ENCODE assay signal across 12 cellular contexts in genomic region chr7:50519350-50519749, GRCh38. TPM values are rescaled to one million over a fixed set of nuclear protein-coding genes. Genes with fewer than 3 reads are reported as not detected.
"Had no signal": no experiment of that assay in that cellular context is flagged by ENCODE, and none has a peak within 500 bp of the region (broad histone marks: within the 10 kb centered on the region; RNA-seq: fewer than 3 reads in every experiment).

No MANE protein-coding gene starts in this region.

RNA-seq across cellular contexts. Expression of gene DDC, which starts 45.9 kb away (rescaled TPM):
- total RNA-seq: activated naive CD8-positive, alpha-beta T cell treated with anti-CD3 and anti-CD28 coated beads, Interleukin-2, amount 10 ng/mL, durations not matched to agents 7 days and 5 days; activated T-cell treated with anti-CD3 and anti-CD28 coated beads, Interleukin-2, amount 50 U/mL, for 72 hours; activated T-helper 1 cell treated with anti-CD3 and anti-CD28 coated beads, Interleukin-12 subunit alpha, Interleukin-12 subunit beta, Interleukin-2, Interleukin-4 antibody, amounts not matched to agents 30 ng/mL and 10 ng/mL and 1 ng/mL, durations not matched to agents 14 hours and 24 hours and 36 hours; activated T-helper 17 cell treated with anti-CD3 and anti-CD28 coated beads, Interleukin-2, amount 50 U/mL, for 72 hours; activated T-helper 2 cell treated with anti-CD3 and anti-CD28 coated beads, Interferon-gamma antibody, Interleukin-2, Interleukin-4, amounts not matched to agents 10 μg/mL and 5 μg/mL and 100 μg/mL, durations not matched to agents 14 hours and 24 hours and 36 hours; aorta; ascending aorta; astrocyte; bronchial epithelial cell; cardiac muscle cell; cardiac septum; chondrocyte had no signal
